ENCODE assay signal across 11 cellular contexts in genomic region chr2:20579866-20580265, GRCh38.
DNase-seq lines count a peak whose midpoint lies in the region; ATAC-seq and TF ChIP-seq lines count a peak whose summit lies in the region.
"Had no signal": no experiment of that assay in that cellular context is flagged by ENCODE, and none has a peak within 500 bp of the region (broad histone marks: within the 10 kb centered on the region; RNA-seq: fewer than 3 reads in every experiment).

No MANE protein-coding gene starts in this region.

- H3K36me3 ChIP-seq in muscle layer of duodenum (ENCODE audit: control insufficient read depth in 1 of 2, insufficient read depth in 2 of 2, low read length in 2 of 2) (no peaks in the 10 kb centered on the region), uterus (no peaks in the 10 kb centered on the region)

- intact Hi-C loops in dorsolateral prefrontal cortex (cut with DNase I): loop anchor here (2.0 to 5.0 kb wide), 5 partner anchors 47 to 133 kb away; partner anchors contain the start of gene RHOB (in 2 of the 2)
- intact Hi-C loops in uterus (cut with DNase I; ENCODE audit: low total_unique reads): no loop called here

- ATAC-seq in activated naive CD8-positive, alpha-beta T cell treated with anti-CD3 and anti-CD28 coated beads, Interleukin-2, amount 10 ng/mL, durations not matched to agents 7 days and 5 days (ENCODE audit: low read depth): no peak
- no peak for ATAC-seq in HG03442 (IDR thresholded peaks at IDR 0.05; ENCODE audit: unreplicated experiment)

- H3K27me3 ChIP-seq in dorsolateral prefrontal cortex (no peaks in the 10 kb centered on the region), muscle layer of duodenum (ENCODE audit: low read depth, low read length) (no peaks in the 10 kb centered on the region), uterus (no peaks in the 10 kb centered on the region)

- H3K4me3 ChIP-seq in dorsolateral prefrontal cortex (no peak overlapping the region), muscle layer of duodenum (ENCODE audit: low read depth in 1 of 2, low read length in 2 of 2) (no peak overlapping the region), uterus (no peak overlapping the region)

- H3K9me3 Mint-ChIP-seq in activated naive CD8-positive, alpha-beta T cell treated with anti-CD3 and anti-CD28 coated beads, Interleukin-2, amount 10 ng/mL, durations not matched to agents 7 days and 5 days: no peaks in the 10 kb centered on the region
- H3K9me3 Mint-ChIP-seq in activated naive CD8-positive, alpha-beta T cell treated with anti-CD3 and anti-CD28 coated beads for 36 hours: no peaks in the 10 kb centered on the region
- H3K9me3 Mint-ChIP-seq: activated B cell treated with CpG ODN at 0.5 μM for 24 hours had no signal

- peaks cover 0 to 23% of the 10 kb centered on the region in 2 donors for H3K4me1 ChIP-seq in muscle layer of duodenum (ENCODE audit: control insufficient read depth in 1 of 2, insufficient read depth in 2 of 2, low read length in 2 of 2)
- H3K4me1 ChIP-seq in uterus: peaks cover 0 to 3% of the 10 kb centered on the region in 2 donors

- peak overlapping the region; percentile 22 for H3K27ac Mint-ChIP-seq in activated naive CD8-positive, alpha-beta T cell treated with anti-CD3 and anti-CD28 coated beads, Interleukin-2, amount 10 ng/mL, durations not matched to agents 7 days and 5 days
- no peak overlapping the region for H3K27ac Mint-ChIP-seq in activated naive CD8-positive, alpha-beta T cell treated with anti-CD3 and anti-CD28 coated beads for 36 hours
- H3K27ac Mint-ChIP-seq: activated B cell treated with CpG ODN at 0.5 μM for 24 hours had no signal

- POLR2A ChIA-PET in activated naive CD8-positive, alpha-beta T cell treated with anti-CD3 and anti-CD28 coated beads, Interleukin-2, amount 10 ng/mL, durations not matched to agents 7 days and 5 days (lab: Charles Lee): no interaction called here

- peaks cover 13% of the 10 kb centered on the region for H3K36me3 Mint-ChIP-seq in activated naive CD8-positive, alpha-beta T cell treated with anti-CD3 and anti-CD28 coated beads, Interleukin-2, amount 10 ng/mL, durations not matched to agents 7 days and 5 days
- H3K36me3 Mint-ChIP-seq in activated naive CD8-positive, alpha-beta T cell treated with anti-CD3 and anti-CD28 coated beads for 36 hours: peaks cover 4% of the 10 kb centered on the region

- TF ChIP-seq POLR2A in uterus (IDR thresholded peaks at IDR 0.05): no peak

- no peak overlapping the region for H3K4me3 Mint-ChIP-seq in activated naive CD8-positive, alpha-beta T cell treated with anti-CD3 and anti-CD28 coated beads, Interleukin-2, amount 10 ng/mL, durations not matched to agents 7 days and 5 days
- H3K4me3 Mint-ChIP-seq in activated naive CD8-positive, alpha-beta T cell treated with anti-CD3 and anti-CD28 coated beads for 36 hours: no peak overlapping the region
- H3K4me3 Mint-ChIP-seq: activated B cell treated with CpG ODN at 0.5 μM for 24 hours; central memory CD8-positive, alpha-beta T cell had no signal

- H3K27ac ChIP-seq in dorsolateral prefrontal cortex: peak overlapping the region in 58 of 59 donors; percentile 1 to 90 (median 76)
- peak overlapping the region; percentile 78 for H3K27ac ChIP-seq in muscle layer of duodenum (ENCODE audit: low read length)
- H3K27ac ChIP-seq in uterus: peak overlapping the region; percentile 71 to 82

- TF ChIP-seq CTCF in dorsolateral prefrontal cortex (IDR thresholded peaks at IDR 0.05 in 54 of 56, conservative IDR thresholded peaks at IDR 0.05 in 2 of 56; ENCODE audit: low read depth in 1 of 56, partially characterized antibody in 56 of 56) (no peak), uterus (IDR thresholded peaks at IDR 0.05) (no peak)

- H3K9me3 ChIP-seq in muscle layer of duodenum (ENCODE audit: control insufficient read depth in 1 of 2, low read length in 2 of 2): peaks cover 3 to 6% of the 10 kb centered on the region in 2 donors
- H3K9me3 ChIP-seq in uterus: no peaks in the 10 kb centered on the region

- no peak for DNase-seq in activated naive CD8-positive, alpha-beta T cell treated with anti-CD3 and anti-CD28 coated beads, Interleukin-2, amount 10 ng/mL, durations not matched to agents 7 days and 5 days
- no peak for DNase-seq in activated naive CD8-positive, alpha-beta T cell treated with anti-CD3 and anti-CD28 coated beads for 36 hours
- DNase-seq in dorsolateral prefrontal cortex: peak in 1 of 10 donors; percentile 41
- no peak for DNase-seq in uterus
- DNase-seq in NCI-H187 treated with DMSO at 0.1 percent for 48 hours (lab: John Stamatoyannopoulos, UW): no peak
- DNase-seq in putamen (ENCODE audit: low spot score): no peak
- DNase-seq: activated B cell treated with CpG ODN at 0.5 μM for 24 hours, NCI-H2227 treated with DMSO at 0.1 percent for 48 hours had no signal

- H3K27me3 Mint-ChIP-seq in activated naive CD8-positive, alpha-beta T cell treated with anti-CD3 and anti-CD28 coated beads, Interleukin-2, amount 10 ng/mL, durations not matched to agents 7 days and 5 days: peaks cover 1% of the 10 kb centered on the region
- no peaks in the 10 kb centered on the region for H3K27me3 Mint-ChIP-seq in activated naive CD8-positive, alpha-beta T cell treated with anti-CD3 and anti-CD28 coated beads for 36 hours
- H3K27me3 Mint-ChIP-seq: activated B cell treated with CpG ODN at 0.5 μM for 24 hours; central memory CD8-positive, alpha-beta T cell had no signal

- H3K4me1 Mint-ChIP-seq in activated naive CD8-positive, alpha-beta T cell treated with anti-CD3 and anti-CD28 coated beads, Interleukin-2, amount 10 ng/mL, durations not matched to agents 7 days and 5 days: peaks cover 19% of the 10 kb centered on the region
- H3K4me1 Mint-ChIP-seq in activated naive CD8-positive, alpha-beta T cell treated with anti-CD3 and anti-CD28 coated beads for 36 hours: peaks cover 12% of the 10 kb centered on the region
